30 cellular contexts compared by ENCODE assay signal in the genomic region with DNA sequence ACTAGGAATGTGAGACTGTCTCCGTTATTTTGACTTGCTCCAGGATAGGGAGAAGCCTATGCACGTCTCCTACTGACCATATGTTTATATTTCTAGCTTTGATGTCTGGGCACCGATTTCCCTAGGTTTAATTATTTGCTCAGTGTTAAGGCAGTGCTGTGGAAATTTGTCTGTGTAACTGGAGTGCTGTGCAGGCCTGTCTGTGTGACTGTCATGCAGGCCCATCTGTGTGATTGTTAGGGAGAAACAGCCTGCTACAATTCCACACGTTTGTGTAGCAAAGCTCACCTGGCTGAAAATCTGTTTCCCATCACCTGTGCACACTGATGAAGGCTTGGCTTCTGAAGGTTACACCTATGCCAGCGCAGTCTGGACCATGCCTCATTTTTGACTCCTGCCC. TPM values are rescaled to one million over a fixed set of nuclear protein-coding genes. Genes with fewer than 3 reads are reported as not detected.
DNase-seq lines count a peak whose midpoint lies in the region; ATAC-seq, FAIRE-seq and TF ChIP-seq lines count a peak whose summit lies in the region.
"Had no signal": no experiment of that assay in that cellular context is flagged by ENCODE, and none has a peak within 500 bp of the region (broad histone marks: within the 10 kb centered on the region; RNA-seq: fewer than 3 reads in every experiment).

No MANE protein-coding gene starts in this region.

- FAIRE-seq in GM12891 (lab: Jason Lieb, UNC), result no peak
- FAIRE-seq: bronchial epithelial cell had no signal

- ATAC-seq in GM19463 (IDR thresholded peaks at IDR 0.05; ENCODE audit: unreplicated experiment), result no peak
- ATAC-seq in upper lobe of left lung (ENCODE audit: low FRiP score in 2 of 2), result no peak
- ATAC-seq: activated T-cell treated with anti-CD3 and anti-CD28 coated beads, Interleukin-2, amount 50 U/mL, for 4 hours; heart left ventricle; lower lobe of right lung; right cardiac atrium; stimulated activated naive CD8-positive, alpha-beta T cell treated with anti-CD3 and anti-CD28 coated beads, Interleukin-15, Interleukin-2, amounts not matched to agents 100 U/mL and 50 U/mL, for 24 hours; WTC11 had no signal

- intact Hi-C loops in left ventricle myocardium inferior (cut with micrococcal nuclease), result no loop called here
- intact Hi-C loops in esophagus squamous epithelium (cut with DNase I), result no loop called here

- peaks cover 12% of the 10 kb centered on the region for H3K4me1 ChIP-seq in cardiac muscle cell (ENCODE audit: low read depth)
- no peaks in the 10 kb centered on the region for H3K4me1 ChIP-seq in left ventricle myocardium inferior
- H3K4me1 ChIP-seq in esophagus squamous epithelium, result no peaks in the 10 kb centered on the region
- peaks cover 0 to 3% (median 0%) of the 10 kb centered on the region in 4 donors for H3K4me1 ChIP-seq in upper lobe of left lung
- H3K4me1 ChIP-seq: Caco-2, lower lobe of right lung, vagina had no signal

- 43 to 51% methylated on average over 5 of the region's 5 CpGs for WGBS in esophagus squamous epithelium, 2 donors
- WGBS in upper lobe of left lung, 2 donors, result 70 to 74% methylated on average over 5 of the region's 5 CpGs

- no peak for DNase-seq in cardiac muscle cell (ENCODE audit: low read depth in 1 of 2, low spot score in 1 of 2)
- no peak for DNase-seq in left ventricle myocardium inferior
- peak; percentile 9 for DNase-seq in mesenteric fat pad (ENCODE audit: low spot score)
- DNase-seq in GM12891 (ENCODE audit: insufficient read length, low spot score), result no peak
- no peak for DNase-seq in esophagus squamous epithelium (lab: John Stamatoyannopoulos, UW)
- no peak for DNase-seq in upper lobe of left lung
- DNase-seq: activated CD4-positive, alpha-beta T cell treated with anti-CD3 and anti-CD28 coated beads, Interleukin-2, amount 10 ng/mL, durations not matched to agents 24 days and 14 days; activated gamma-delta T cell; activated naive CD8-positive, alpha-beta T cell treated with anti-CD3 and anti-CD28 coated beads for 36 hours; activated T-cell treated with anti-CD3 and anti-CD28 coated beads, Interleukin-2, amount 50 U/mL, for 4 hours; anterior cingulate cortex; Caco-2; DMS79; effector memory CD4-positive, alpha-beta T cell; foreskin fibroblast; GDM1; heart left ventricle; lower lobe of right lung; MV-4-11; NCI-H82; posterior cingulate gyrus; right cardiac atrium; stimulated activated naive CD8-positive, alpha-beta T cell treated with anti-CD3 and anti-CD28 coated beads, Interleukin-15, Interleukin-2, amounts not matched to agents 100 U/mL and 50 U/mL, for 24 hours had no signal

- no peaks in the 10 kb centered on the region for H3K27me3 ChIP-seq in cardiac muscle cell
- no peaks in the 10 kb centered on the region for H3K27me3 ChIP-seq in left ventricle myocardium inferior (ENCODE audit: low read depth)
- H3K27me3 ChIP-seq in esophagus squamous epithelium, result no peaks in the 10 kb centered on the region
- no peaks in the 10 kb centered on the region for H3K27me3 ChIP-seq in upper lobe of left lung
- H3K27me3 ChIP-seq: heart left ventricle, vagina had no signal

- no peaks in the 10 kb centered on the region for H3K36me3 ChIP-seq in cardiac muscle cell
- H3K36me3 ChIP-seq in left ventricle myocardium inferior, result no peaks in the 10 kb centered on the region
- no peaks in the 10 kb centered on the region for H3K36me3 ChIP-seq in esophagus squamous epithelium
- H3K36me3 ChIP-seq in upper lobe of left lung, result no peaks in the 10 kb centered on the region
- H3K36me3 ChIP-seq: lower lobe of right lung, vagina had no signal

- no peak for TF ChIP-seq EP300 in upper lobe of left lung (IDR thresholded peaks at IDR 0.05)

- H3K27ac ChIP-seq in cardiac muscle cell, result peak overlapping the region; percentile 10
- no peak overlapping the region for H3K27ac ChIP-seq in left ventricle myocardium inferior (replicated peaks)
- peak overlapping the region; percentile 56 for H3K27ac ChIP-seq in VCaP
- H3K27ac ChIP-seq in esophagus squamous epithelium, result no peak overlapping the region
- no peak overlapping the region for H3K27ac ChIP-seq in upper lobe of left lung
- H3K27ac ChIP-seq: coronary artery, heart left ventricle, lower lobe of right lung, vagina had no signal

- H3K9me3 ChIP-seq in cardiac muscle cell (ENCODE audit: low read depth) (no peaks in the 10 kb centered on the region), left ventricle myocardium inferior (replicated peaks) (no peaks in the 10 kb centered on the region), esophagus squamous epithelium (no peaks in the 10 kb centered on the region), upper lobe of left lung (no peaks in the 10 kb centered on the region)
- H3K9me3 ChIP-seq: Caco-2, heart left ventricle, lower lobe of right lung, vagina had no signal

- TF ChIP-seq CTCF in cardiac muscle cell (IDR thresholded peaks at IDR 0.05; ENCODE audit: low read depth, low read length) (no peak), left ventricle myocardium inferior (IDR thresholded peaks at IDR 0.05; ENCODE audit: borderline replicate concordance) (no peak), VCaP (conservative IDR thresholded peaks at IDR 0.05) (no peak), esophagus squamous epithelium (IDR thresholded peaks at IDR 0.05) (no peak), upper lobe of left lung (IDR thresholded peaks at IDR 0.05) (no peak)

- TF ChIP-seq POLR2A in GM12891 (IDR thresholded peaks at IDR 0.05; ENCODE audit: low read depth, low read length) (no peak), esophagus squamous epithelium (IDR thresholded peaks at IDR 0.05) (no peak), upper lobe of left lung (IDR thresholded peaks at IDR 0.05) (no peak)

- no peak overlapping the region for H3K4me3 ChIP-seq in cardiac muscle cell
- H3K4me3 ChIP-seq in left ventricle myocardium inferior, result no peak overlapping the region
- H3K4me3 ChIP-seq in esophagus squamous epithelium, result no peak overlapping the region
- no peak overlapping the region for H3K4me3 ChIP-seq in upper lobe of left lung
- H3K4me3 ChIP-seq: coronary artery, heart left ventricle, lower lobe of right lung, smooth muscle cell, vagina had no signal

TF ChIP-seq in GM12891, 5 proteins besides CTCF, POLR2A, EP300 and RAD21:
- no peak for TF ChIP-seq SPI1 (IDR thresholded peaks at IDR 0.05; ENCODE audit: low read depth, low read length)
- no peak for TF ChIP-seq PAX5 (IDR thresholded peaks at IDR 0.05; ENCODE audit: insufficient read depth, low read length, severe bottlenecking)
- no peak for TF ChIP-seq POU2F2 (IDR thresholded peaks at IDR 0.05; ENCODE audit: low read depth, low read length)
- no peak for TF ChIP-seq TAF1 (IDR thresholded peaks at IDR 0.05; ENCODE audit: low read depth, low read length)
- TF ChIP-seq POLR2AphosphoS5 (IDR thresholded peaks at IDR 0.05; ENCODE audit: low read depth, low read length), result no peak

RNA-seq across cellular contexts. Expression of a gene that starts 29.6 kb away (rescaled TPM):
- total RNA-seq in cardiac muscle cell (386 and 958 TPM in 2 replicates), left ventricle myocardium inferior (1,405 TPM), mesenteric fat pad (1,014 TPM), esophagus squamous epithelium (1,000 to 10,000 TPM in 2 of 4 donors, 100 to 1,000 TPM in 2; 767 to 1,626 (median 1,046) TPM), upper lobe of left lung (100 to 1,000 TPM; 261 to 942 (median 659) TPM)
- polyA plus RNA-seq in cardiac muscle cell, result 325 and 839 TPM in 2 replicates
- polyA plus RNA-seq in GM12891 (2012; ENCODE audit: low read depth, missing spikeins), result 1,692 TPM

Comparison
In these comparisons a context has a peak if more than half of its experiments do, and no peak if none do; other contexts are left out.
1. H3K27ac ChIP-seq: peak in cardiac muscle cell (single experiment) and VCaP (single experiment); none in left ventricle myocardium inferior (single experiment), esophagus squamous epithelium (0 of 4) and upper lobe of left lung (0 of 4).